In the genomic region with DNA sequence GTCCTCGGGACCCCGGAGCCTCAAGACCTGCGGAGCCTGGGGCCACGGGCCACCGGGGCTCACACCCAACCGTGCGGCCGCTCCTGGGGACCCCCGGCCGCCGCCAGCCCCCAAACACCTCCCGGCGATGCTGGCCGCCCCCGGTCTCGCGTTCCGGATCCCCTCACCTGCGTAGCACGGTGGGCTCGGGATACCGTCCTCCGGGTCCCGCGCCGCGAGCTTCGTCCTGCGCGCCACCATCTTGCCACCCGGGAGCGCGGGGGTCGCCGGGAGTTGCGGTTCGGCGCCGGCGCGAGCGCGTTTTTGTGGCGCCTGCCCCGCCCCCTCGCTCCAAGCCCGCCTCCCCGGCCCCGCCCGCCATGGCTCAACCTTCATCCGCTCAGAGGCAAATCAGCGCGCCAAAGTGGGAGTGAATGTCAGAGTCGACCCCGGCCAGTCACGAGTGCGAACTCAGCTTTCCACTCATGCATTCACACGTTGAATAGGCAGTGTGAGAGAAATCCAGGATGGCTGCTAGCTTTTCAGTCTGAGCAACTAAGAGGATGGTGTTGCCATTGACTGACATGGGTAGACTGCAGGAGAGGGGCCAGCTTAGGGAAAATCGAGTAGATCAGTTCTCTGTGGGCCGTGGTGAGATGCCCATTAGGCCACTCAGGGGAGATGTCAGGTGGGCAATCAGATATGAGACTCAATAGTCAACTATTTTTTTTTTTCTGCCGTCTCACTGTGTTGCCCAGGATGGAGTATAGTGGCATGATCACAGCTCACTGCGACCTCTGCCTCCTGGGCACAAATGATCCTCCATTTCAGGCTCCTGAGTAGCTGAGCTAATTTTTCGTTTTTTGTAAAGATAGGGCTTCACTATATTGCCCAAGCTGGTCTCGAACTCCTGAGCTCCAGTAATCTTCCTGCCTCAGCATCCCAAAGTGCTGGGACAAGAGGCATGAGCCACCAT, we compare ENCODE assay signal across 8 cellular contexts. TPM values are rescaled to one million over a fixed set of nuclear protein-coding genes. Genes with fewer than 3 reads are reported as not detected.
DNase-seq lines count a peak whose midpoint lies in the region; ATAC-seq and TF ChIP-seq lines count a peak whose summit lies in the region.

No MANE protein-coding gene starts in this region.

- peak; percentile 70 for DNase-seq in GDM1 (lab: John Stamatoyannopoulos, UW)
- DNase-seq in NCI-H2227 (lab: John Stamatoyannopoulos, UW; ENCODE audit: unreplicated experiment) = peak; percentile 81
- DNase-seq in activated CD4-positive, alpha-beta T cell treated with anti-CD3 and anti-CD28 coated beads for 36 hours = peak; percentile 94
- peak; percentile 84 for DNase-seq in colonic mucosa
- DNase-seq in left kidney (ENCODE audit: low read depth, low spot score) = peak; percentile 94
- peak; percentile 75 to 86 for DNase-seq in stimulated activated CD4-positive, alpha-beta T cell treated with anti-CD3 and anti-CD28 coated beads, Interleukin-1b, Interleukin-23, amount 100 ng/mL, for 4 hours (ENCODE audit: low read depth in 2 of 2)

- H3K27me3 ChIP-seq in colonic mucosa = no peaks in the 10 kb centered on the region

- H3K27ac Mint-ChIP-seq in activated CD4-positive, alpha-beta T cell treated with anti-CD3 and anti-CD28 coated beads for 36 hours = peak overlapping the region; percentile 87

- peak; percentile 73 for ATAC-seq in HG02798 (IDR thresholded peaks at IDR 0.05; ENCODE audit: poor library complexity, unreplicated experiment)
- peak; percentile 88 for ATAC-seq in activated CD4-positive, alpha-beta T cell treated with anti-CD3 and anti-CD28 coated beads for 36 hours
- ATAC-seq in GM19328 (IDR thresholded peaks at IDR 0.05; ENCODE audit: unreplicated experiment) = no peak

- H3K4me1 ChIP-seq in colonic mucosa = no peaks in the 10 kb centered on the region

- H3K4me1 Mint-ChIP-seq in activated CD4-positive, alpha-beta T cell treated with anti-CD3 and anti-CD28 coated beads for 36 hours = peaks cover 9% of the 10 kb centered on the region

- peak overlapping the region; percentile 40 for H3K27ac ChIP-seq in colonic mucosa

- intact Hi-C loops in activated CD4-positive, alpha-beta T cell treated with anti-CD3 and anti-CD28 coated beads for 36 hours (cut with DNase I, micrococcal nuclease) = loop anchor here in 1 of 2 experiments (1.0 to 2.0 kb wide), 4 partner anchors 29 to 67 kb away; a partner anchor contains a TSS
- intact Hi-C loops in colonic mucosa (cut with DNase I) = no loop called here

- CTCF ChIA-PET in activated CD4-positive, alpha-beta T cell treated with anti-CD3 and anti-CD28 coated beads for 36 hours (lab: Charles Lee) = no interaction called here

- peak overlapping the region; percentile 46 to 69 for H3K9ac ChIP-seq in colonic mucosa (ENCODE audit: low read depth in 2 of 2, low read length in 2 of 2)

- H3K4me3 ChIP-seq in colonic mucosa = peak overlapping the region; percentile 89

- H3K36me3 Mint-ChIP-seq in activated CD4-positive, alpha-beta T cell treated with anti-CD3 and anti-CD28 coated beads for 36 hours (ENCODE audit: low read depth) = peaks cover 53% of the 10 kb centered on the region

- H3K9me3 ChIP-seq in colonic mucosa = no peaks in the 10 kb centered on the region

- no peaks in the 10 kb centered on the region for H3K9me3 Mint-ChIP-seq in activated CD4-positive, alpha-beta T cell treated with anti-CD3 and anti-CD28 coated beads for 36 hours (ENCODE audit: low read depth)

- H3K4me3 Mint-ChIP-seq in activated CD4-positive, alpha-beta T cell treated with anti-CD3 and anti-CD28 coated beads for 36 hours = peak overlapping the region; percentile 94

- POLR2A ChIA-PET in activated CD4-positive, alpha-beta T cell treated with anti-CD3 and anti-CD28 coated beads for 36 hours (lab: Charles Lee) = interaction anchor here (0.6 to 3.3 kb wide), 7 partner anchors 13 to 466 kb away, joined by 3 to 13 read pairs (median 4); a partner anchor contains a TSS

- TF ChIP-seq CTCF in colonic mucosa (IDR thresholded peaks at IDR 0.05) = no peak

- H3K36me3 ChIP-seq in colonic mucosa = peaks cover 7% of the 10 kb centered on the region

- H3K27me3 Mint-ChIP-seq in activated CD4-positive, alpha-beta T cell treated with anti-CD3 and anti-CD28 coated beads for 36 hours = no peaks in the 10 kb centered on the region

RNA-seq across cellular contexts. Expression of a gene that starts 28.3 kb away (rescaled TPM):
- 1 to 10 TPM in 1 of 2 experiments, under 1 TPM in 1; 0.78 to 2.1 TPM for total RNA-seq in activated CD4-positive, alpha-beta T cell treated with anti-CD3 and anti-CD28 coated beads for 36 hours
- 1 to 10 TPM; 1.1 to 1.7 TPM for total RNA-seq in colonic mucosa

RNA-seq across cellular contexts. Expression of a gene that starts 32.6 kb away (rescaled TPM):
- 10 to 100 TPM; 77.6 to 88.6 TPM for total RNA-seq in activated CD4-positive, alpha-beta T cell treated with anti-CD3 and anti-CD28 coated beads for 36 hours
- total RNA-seq in colonic mucosa = 10 to 100 TPM; 55.0 to 68.2 TPM

RNA-seq across cellular contexts. Expression of a gene that starts 58.4 kb away (rescaled TPM):
- total RNA-seq in activated CD4-positive, alpha-beta T cell treated with anti-CD3 and anti-CD28 coated beads for 36 hours = under 1 TPM; 0.54 to 0.69 TPM
- total RNA-seq in colonic mucosa = under 1 TPM in 1 of 2 donors, not detected in 1; 0.44 TPM
